In the genomic region with DNA sequence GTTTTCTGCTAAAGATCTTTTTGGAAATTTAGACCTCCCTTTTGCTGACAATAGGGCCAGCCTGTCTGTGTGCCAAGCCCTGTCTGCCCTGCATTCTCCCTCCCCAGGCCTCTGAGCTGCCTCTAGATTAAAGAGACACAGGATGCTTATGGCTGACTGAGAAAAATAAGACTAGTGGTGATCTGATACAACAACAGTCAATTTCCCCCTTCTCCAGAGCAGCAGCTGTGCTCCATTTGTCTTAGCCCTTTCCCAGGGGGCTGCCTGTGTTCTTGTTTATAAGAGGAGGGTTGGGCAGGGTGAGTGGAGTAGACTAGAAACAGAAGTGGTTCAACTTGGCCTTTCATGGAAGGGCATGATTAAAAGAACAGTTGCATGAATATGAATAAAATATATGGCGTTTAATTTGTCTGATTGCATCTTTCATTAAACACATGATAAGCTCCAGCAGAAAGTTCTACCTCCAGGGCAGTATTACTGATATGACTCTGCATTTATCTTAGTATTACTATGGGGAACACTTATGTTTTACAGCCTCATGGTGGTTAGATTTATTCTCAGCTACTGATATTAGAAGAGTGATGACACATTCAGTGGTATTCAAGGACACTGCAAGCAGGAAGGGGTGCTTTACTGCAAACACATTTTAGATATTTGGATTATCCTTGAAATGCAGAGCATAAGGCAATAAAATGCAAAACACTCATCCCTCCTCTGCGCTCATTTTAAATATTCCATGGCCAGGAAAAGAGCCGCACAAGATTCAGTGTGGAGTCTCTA, we compare ENCODE assay signal across 12 cellular contexts.
DNase-seq lines count a peak whose midpoint lies in the region; FAIRE-seq and TF ChIP-seq lines count a peak whose summit lies in the region.
"Had no signal": no experiment of that assay in that cellular context is flagged by ENCODE, and none has a peak within 500 bp of the region (broad histone marks: within the 10 kb centered on the region; RNA-seq: fewer than 3 reads in every experiment).

No MANE protein-coding gene starts in this region.

- H2AFZ ChIP-seq in ACC112 (ENCODE audit: low read length, unreplicated experiment), result peak overlapping the region; percentile 82

- H3K4me3 ChIP-seq in ACC112 (ENCODE audit: low read depth, low read length) (no peak overlapping the region), H7 (ENCODE audit: insufficient read depth, low read depth, low read length) (no peak overlapping the region), stomach (no peak overlapping the region)

- TF ChIP-seq CTCF in stomach (IDR thresholded peaks at IDR 0.05), result no peak

- H3K79me2 ChIP-seq in ACC112 (ENCODE audit: control insufficient read depth, insufficient read depth, low read length, unreplicated experiment), result no peaks in the 10 kb centered on the region

- WGBS in stomach, 5 donors, result 76 to 85% (median 81%) methylated on average over 3 of the region's 3 CpGs

- no peak for TF ChIP-seq EP300 in stomach (IDR thresholded peaks at IDR 0.05)

- H3K9me3 ChIP-seq in stomach, result no peaks in the 10 kb centered on the region

- H3K4me1 ChIP-seq in ACC112 (ENCODE audit: control insufficient read depth, insufficient read depth, low read length, unreplicated experiment) (peaks cover 74% of the 10 kb centered on the region), stomach (no peaks in the 10 kb centered on the region)

- H3K36me3 ChIP-seq in ACC112 (ENCODE audit: insufficient read depth, low read length) (no peaks in the 10 kb centered on the region), H7 (replicated peaks; ENCODE audit: control insufficient read depth, insufficient read depth, low read length) (no peaks in the 10 kb centered on the region), stomach (no peaks in the 10 kb centered on the region)

- FAIRE-seq in GM12892 (lab: Jason Lieb, UNC), result no peak
- FAIRE-seq: kidney had no signal

- H3K27ac ChIP-seq in ACC112 (ENCODE audit: low read depth, low read length), result peak overlapping the region; percentile 96
- H3K27ac ChIP-seq in stomach, result no peak overlapping the region

- intact Hi-C loops in stomach (cut with DNase I; ENCODE audit: low total_unique reads), result no loop called here

- DNase-seq in H7, result peak; percentile 17
- peak; percentile 76 to 85 for DNase-seq in NCI-H524 (lab: John Stamatoyannopoulos, UW)
- DNase-seq in fibroblast of peridontal ligament (ENCODE audit: extremely low read depth), result peak; percentile 20
- no peak for DNase-seq in superior temporal gyrus (ENCODE audit: extremely low spot score)
- no peak for DNase-seq in NAMALWA (ENCODE audit: low spot score)
- no peak for DNase-seq in GM12892 (ENCODE audit: insufficient read length)
- no peak for DNase-seq in stomach
- DNase-seq: CD4-positive, CD25-positive, alpha-beta regulatory T cell; effector memory CD8-positive, alpha-beta T cell; kidney; posterior cingulate gyrus had no signal

- no peaks in the 10 kb centered on the region for H3K27me3 ChIP-seq in ACC112 (ENCODE audit: insufficient read depth, low read length)
- no peaks in the 10 kb centered on the region for H3K27me3 ChIP-seq in H7 (ENCODE audit: control insufficient read depth, insufficient read depth, low read length)
- H3K27me3 ChIP-seq in stomach, result no peaks in the 10 kb centered on the region

- TF ChIP-seq POLR2A in GM12892 (IDR thresholded peaks at IDR 0.05; ENCODE audit: low read depth, low read length) (no peak), stomach (IDR thresholded peaks at IDR 0.05) (no peak)

Comparison
In these comparisons a context has a peak if more than half of its experiments do, and no peak if none do; other contexts are left out.
1. DNase-seq: peak in H7 (single experiment), NCI-H524 (2 of 2) and fibroblast of peridontal ligament (single experiment); none in superior temporal gyrus (single experiment), NAMALWA (single experiment), GM12892 (single experiment) and stomach (single experiment).